Comparison of ENCODE assay signal across 20 cellular contexts in genomic region chr15:80986487-80986886, GRCh38. TPM values are rescaled to one million over a fixed set of nuclear protein-coding genes. Genes with fewer than 3 reads are reported as not detected.
DNase-seq lines count a peak whose midpoint lies in the region; ATAC-seq and TF ChIP-seq lines count a peak whose summit lies in the region.
"Had no signal": no experiment of that assay in that cellular context is flagged by ENCODE, and none has a peak within 500 bp of the region (broad histone marks: within the 10 kb centered on the region; RNA-seq: fewer than 3 reads in every experiment).

No MANE protein-coding gene starts in this region.

- CTCF ChIA-PET in CD8-positive, alpha-beta T cell (lab: Charles Lee) = interaction anchor here (1.0 to 1.7 kb wide), 2 partner anchors 9 to 280 kb away, joined by 4 to 6 read pairs; no protein-coding TSS in a partner anchor
- CTCF ChIA-PET in PC-3 (lab: Charles Lee) = no interaction called here

- no peak for TF ChIP-seq CTCF in CD8-positive, alpha-beta T cell (IDR thresholded peaks at IDR 0.05)
- no peak for TF ChIP-seq CTCF in PC-3 (conservative IDR thresholded peaks at IDR 0.05; ENCODE audit: low read depth, low read length)

- intact Hi-C loops in CD8-positive, alpha-beta T cell (cut with DNase I, micrococcal nuclease) = loop anchor here (5.0 kb wide), 4 partner anchors 281 to 1276 kb away; partner anchors contain the start of genes EFL1 (in 1 of the 2), MEX3B (in 1 of the 2), SAXO2 (in 1 of the 2) and ZFAND6 (in 1 of the 2)
- intact Hi-C loops in PC-3 (cut with micrococcal nuclease) = no loop called here

- peaks cover 50% of the 10 kb centered on the region for H3K4me1 ChIP-seq in CD8-positive, alpha-beta T cell (ENCODE audit: insufficient read depth, low read length)
- H3K4me1 ChIP-seq in PC-3 (ENCODE audit: insufficient read depth, low read length) = peaks cover 28% of the 10 kb centered on the region
- H3K4me1 ChIP-seq: BE2C had no signal

- H3K27ac Mint-ChIP-seq in T-helper 2 cell treated with Interferon-gamma antibody and Interleukin-4, amounts not matched to agents 5 μg/mL and 100 μg/mL, for 36 hours = no peak overlapping the region
- peak overlapping the region; percentile 3 for H3K27ac Mint-ChIP-seq in CD8-positive, alpha-beta T cell

- H2AFZ ChIP-seq in PC-3 (ENCODE audit: low read length) = no peak overlapping the region

- peaks cover 22% of the 10 kb centered on the region; the same call in 1 of the 2 replicates for H4K20me1 ChIP-seq in PC-3 (ENCODE audit: low read length)

- peaks cover 37% of the 10 kb centered on the region for H3K36me3 Mint-ChIP-seq in T-helper 2 cell treated with Interferon-gamma antibody and Interleukin-4, amounts not matched to agents 5 μg/mL and 100 μg/mL, for 36 hours (ENCODE audit: low read depth)
- H3K36me3 Mint-ChIP-seq in CD8-positive, alpha-beta T cell = peaks cover 51% of the 10 kb centered on the region

- no peak overlapping the region for H3K27ac ChIP-seq in CD8-positive, alpha-beta T cell (ENCODE audit: low read depth, low read length)
- H3K27ac ChIP-seq in PC-3 (ENCODE audit: low read length) = no peak overlapping the region
- H3K27ac ChIP-seq: 22Rv1, gastrocnemius medialis, skin epidermis, WERI-Rb-1 had no signal

- no peaks in the 10 kb centered on the region for H3F3A ChIP-seq in PC-3 (ENCODE audit: low read length, unreplicated experiment)

- peaks cover 4% of the 10 kb centered on the region for H3K36me3 ChIP-seq in CD8-positive, alpha-beta T cell (ENCODE audit: insufficient read depth, low read length)
- no peaks in the 10 kb centered on the region; the same call in 1 of the 2 replicates for H3K36me3 ChIP-seq in PC-3 (ENCODE audit: low read depth, low read length)

- peaks cover 76% of the 10 kb centered on the region for H3K79me2 ChIP-seq in PC-3 (ENCODE audit: low read length)

- peak overlapping the region; percentile 51 for H3K4me3 Mint-ChIP-seq in T-helper 2 cell treated with Interferon-gamma antibody and Interleukin-4, amounts not matched to agents 5 μg/mL and 100 μg/mL, for 36 hours
- no peak overlapping the region for H3K4me3 Mint-ChIP-seq in CD8-positive, alpha-beta T cell

- H3K9ac ChIP-seq in PC-3 (ENCODE audit: low read length) = no peak overlapping the region

- no peaks in the 10 kb centered on the region for H3K9me3 Mint-ChIP-seq in T-helper 2 cell treated with Interferon-gamma antibody and Interleukin-4, amounts not matched to agents 5 μg/mL and 100 μg/mL, for 36 hours
- H3K9me3 Mint-ChIP-seq in CD8-positive, alpha-beta T cell = no peaks in the 10 kb centered on the region

- DNase-seq in T-helper 2 cell treated with Interferon-gamma antibody and Interleukin-4, amounts not matched to agents 5 μg/mL and 100 μg/mL, for 36 hours (ENCODE audit: low spot score) = no peak
- DNase-seq in T-helper 2 cell (no peak), PC-3 (no peak), islet precursor cell (peak; percentile 73), NCI-H526 treated with DMSO at 0.1 percent for 48 hours (lab: John Stamatoyannopoulos, UW) (no peak), cerebellar cortex (ENCODE audit: low spot score) (no peak)
- no peak for DNase-seq in CD8-positive, alpha-beta T cell
- no peak for DNase-seq in effector CD8-positive, alpha-beta T cell (lab: John Stamatoyannopoulos, UW)
- DNase-seq: activated gamma-delta T cell treated with Interleukin-2 at 50 U/mL for 16 hours, BE2C, erythroblast, gastrocnemius medialis, H7, KBM-7, NCI-H1105 treated with DMSO at 0.1 percent for 48 hours, NCI-H774, SW 1271, WERI-Rb-1 had no signal

- H3K9me3 ChIP-seq in CD8-positive, alpha-beta T cell (ENCODE audit: low read length) = no peaks in the 10 kb centered on the region
- no peaks in the 10 kb centered on the region for H3K9me3 ChIP-seq in PC-3 (ENCODE audit: low read length)
- H3K9me3 ChIP-seq: BE2C, gastrocnemius medialis had no signal

- H3K4me1 Mint-ChIP-seq in T-helper 2 cell treated with Interferon-gamma antibody and Interleukin-4, amounts not matched to agents 5 μg/mL and 100 μg/mL, for 36 hours (ENCODE audit: low read depth) = peaks cover 54% of the 10 kb centered on the region
- peaks cover 80% of the 10 kb centered on the region for H3K4me1 Mint-ChIP-seq in CD8-positive, alpha-beta T cell (ENCODE audit: low read depth)

- POLR2A ChIA-PET in CD8-positive, alpha-beta T cell (lab: Charles Lee) = no interaction called here
- POLR2A ChIA-PET in PC-3 (lab: Charles Lee; ENCODE audit: unreplicated experiment) = no interaction called here

- no peaks in the 10 kb centered on the region for H3K27me3 ChIP-seq in CD8-positive, alpha-beta T cell (ENCODE audit: insufficient read depth, low read length)
- no peaks in the 10 kb centered on the region for H3K27me3 ChIP-seq in PC-3 (ENCODE audit: low read length)
- H3K27me3 ChIP-seq: BE2C, gastrocnemius medialis had no signal

- H3K27me3 Mint-ChIP-seq in T-helper 2 cell treated with Interferon-gamma antibody and Interleukin-4, amounts not matched to agents 5 μg/mL and 100 μg/mL, for 36 hours (ENCODE audit: low read depth) = no peaks in the 10 kb centered on the region
- H3K27me3 Mint-ChIP-seq in CD8-positive, alpha-beta T cell (ENCODE audit: low read depth) = no peaks in the 10 kb centered on the region

- BruUV-seq in PC-3 (replicated peaks; lab: Mats Ljungman, UMichigan) = no TSS peak

- H3K4me2 ChIP-seq in PC-3 (ENCODE audit: low read length) = peak overlapping the region; percentile 44

- ATAC-seq in CD8-positive, alpha-beta T cell = no peak
- ATAC-seq in PC-3 = no peak
- ATAC-seq: gastrocnemius medialis had no signal

- H3K4me3 ChIP-seq in CD8-positive, alpha-beta T cell (ENCODE audit: low read depth, low read length) = no peak overlapping the region
- H3K4me3 ChIP-seq in PC-3 (ENCODE audit: low read length) = no peak overlapping the region
- H3K4me3 ChIP-seq: gastrocnemius medialis, skin epidermis had no signal

- H3K9me2 ChIP-seq in PC-3 (replicated peaks; ENCODE audit: low read length) = no peaks in the 10 kb centered on the region

RNA-seq across cellular contexts. Expression of gene MESD, which starts 3.1 kb away (rescaled TPM):
- total RNA-seq in CD8-positive, alpha-beta T cell = 1 to 10 TPM; 6.4 to 8.1 TPM
- 21.1 and 21.2 TPM in 2 replicates for total RNA-seq in PC-3 (2014; rRNA removed)

RNA-seq across cellular contexts. Expression of gene TLNRD1, which starts 14.2 kb away (rescaled TPM):
- 10 to 100 TPM; 15.3 to 15.6 TPM for total RNA-seq in CD8-positive, alpha-beta T cell
- 17.8 and 29.9 TPM in 2 replicates for total RNA-seq in PC-3 (2014; rRNA removed)
